Comparison of ENCODE assay signal across 9 cellular contexts in genomic region chr14:104968153-104968527, GRCh38. TPM values are rescaled to one million over a fixed set of nuclear protein-coding genes. Genes with fewer than 3 reads are reported as not detected.
DNase-seq lines count a peak whose midpoint lies in the region; ATAC-seq and TF ChIP-seq lines count a peak whose summit lies in the region.
"Had no signal": no experiment of that assay in that cellular context is flagged by ENCODE, and none has a peak within 500 bp of the region (broad histone marks: within the 10 kb centered on the region; RNA-seq: fewer than 3 reads in every experiment).

No MANE protein-coding gene starts in this region.

- H3K9ac ChIP-seq in smooth muscle cell (ENCODE audit: low read depth), result no peak overlapping the region

- no peak for TF ChIP-seq CTCF in astrocyte of the spinal cord (IDR thresholded peaks at IDR 0.05; ENCODE audit: low read depth, low read length)
- TF ChIP-seq CTCF in smooth muscle cell (IDR thresholded peaks at IDR 0.05; ENCODE audit: borderline replicate concordance, insufficient read depth, poor library complexity, severe bottlenecking), result no peak

- POLR2A ChIA-PET in CD8-positive, alpha-beta memory T cell (lab: Charles Lee), result no interaction called here

- TF ChIP-seq POLR2A in GM18505 (IDR thresholded peaks at IDR 0.05; ENCODE audit: borderline replicate concordance, extremely low read depth, insufficient read depth, insufficient read length), result no peak

- H3K9me3 ChIP-seq in smooth muscle cell (replicated peaks; ENCODE audit: low read depth), result no peaks in the 10 kb centered on the region
- no peaks in the 10 kb centered on the region for H3K9me3 ChIP-seq in CD8-positive, alpha-beta memory T cell (ENCODE audit: low read length)

- H3K4me1 Mint-ChIP-seq in CD8-positive, alpha-beta memory T cell, result no peaks in the 10 kb centered on the region

- H3F3A ChIP-seq in smooth muscle cell (ENCODE audit: low read depth), result no peaks in the 10 kb centered on the region

- DNase-seq in HCEC 1CT, result peak; percentile 58
- peak; percentile 65 for DNase-seq in astrocyte of the spinal cord (ENCODE audit: low read depth, low spot score)
- peak; percentile 75 for DNase-seq in iPS-NIHi11 (ENCODE audit: low spot score)
- peak; percentile 47 for DNase-seq in smooth muscle cell (lab: John Stamatoyannopoulos, UW; ENCODE audit: unreplicated experiment)
- DNase-seq in stimulated activated CD4-positive, alpha-beta T cell treated with anti-CD3 and anti-CD28 coated beads, Interleukin-12 subunit alpha, Interleukin-12 subunit beta, amount 100 ng/mL, for 4 hours, result no peak
- no peak for DNase-seq in SKM-1 treated with dmso at 0.1 percent for 144 hours (lab: John Stamatoyannopoulos, UW; ENCODE audit: unreplicated experiment)
- no peak for DNase-seq in CD8-positive, alpha-beta memory T cell
- DNase-seq: central memory CD4-positive, alpha-beta T cell had no signal

- H3K27me3 Mint-ChIP-seq in CD8-positive, alpha-beta memory T cell, result peaks cover 2 to 16% of the 10 kb centered on the region in 2 donors

- H3K27ac Mint-ChIP-seq in CD8-positive, alpha-beta memory T cell, result no peak overlapping the region

- no peaks in the 10 kb centered on the region for H3K36me3 Mint-ChIP-seq in CD8-positive, alpha-beta memory T cell

- 3% methylated on average over 12 of the region's 12 CpGs for WGBS in smooth muscle cell (ENCODE audit: low lambda C conversion rate)

- H3K4me2 ChIP-seq in smooth muscle cell, result peak overlapping the region; percentile 88

- peaks cover 23% of the 10 kb centered on the region for H3K4me1 ChIP-seq in smooth muscle cell (ENCODE audit: low read depth)
- H3K4me1 ChIP-seq in CD8-positive, alpha-beta memory T cell (ENCODE audit: insufficient read depth, low read length), result no peaks in the 10 kb centered on the region

- H3K4me3 Mint-ChIP-seq in CD8-positive, alpha-beta memory T cell, result no peak overlapping the region

- H3K79me2 ChIP-seq in smooth muscle cell (ENCODE audit: low read depth), result no peaks in the 10 kb centered on the region

- H3K4me3 ChIP-seq in astrocyte of the spinal cord (ENCODE audit: low read depth, low read length) (peak overlapping the region; percentile 46), smooth muscle cell (peak overlapping the region; percentile 36)
- H3K4me3 ChIP-seq in CD8-positive, alpha-beta memory T cell (ENCODE audit: low read length), result no peak overlapping the region

- no peaks in the 10 kb centered on the region for H3K9me3 Mint-ChIP-seq in CD8-positive, alpha-beta memory T cell

- H2AFZ ChIP-seq in smooth muscle cell (ENCODE audit: low read depth), result peak overlapping the region; percentile 73

- CTCF ChIA-PET in CD8-positive, alpha-beta memory T cell (lab: Charles Lee), result interaction anchor here (2.9 kb wide), 1 partner anchor 77 kb away, joined by 10 read pairs; no protein-coding TSS in a partner anchor

- ATAC-seq in GM18505 (IDR thresholded peaks at IDR 0.05; ENCODE audit: unreplicated experiment), result no peak

- no peaks in the 10 kb centered on the region for H3K27me3 ChIP-seq in smooth muscle cell (ENCODE audit: low read depth)
- peaks cover 4% of the 10 kb centered on the region for H3K27me3 ChIP-seq in CD8-positive, alpha-beta memory T cell (ENCODE audit: insufficient read depth, low read length, poor library complexity, severe bottlenecking)

- H3K27ac ChIP-seq in smooth muscle cell (ENCODE audit: low read depth), result peak overlapping the region; percentile 56
- H3K27ac ChIP-seq in CD8-positive, alpha-beta memory T cell (ENCODE audit: low read depth, low read length), result no peak overlapping the region

- in situ Hi-C loops in astrocyte of the spinal cord (cut with HindIII; ENCODE audit: low sequenced_read_pairs), result no loop called here

- H4K20me1 ChIP-seq in smooth muscle cell (ENCODE audit: low read depth), result peaks cover 22% of the 10 kb centered on the region

- no peaks in the 10 kb centered on the region for H3K36me3 ChIP-seq in smooth muscle cell (ENCODE audit: low read depth)
- H3K36me3 ChIP-seq in CD8-positive, alpha-beta memory T cell (ENCODE audit: insufficient read depth, low read length), result no peaks in the 10 kb centered on the region

RNA-seq across cellular contexts. Expression of gene AHNAK2, which starts 10.0 kb away (rescaled TPM):
- 49.7 and 53.8 TPM in 2 replicates for total RNA-seq in smooth muscle cell
- polyA plus RNA-seq in smooth muscle cell, result 10.3 and 26.8 TPM in 2 replicates
- under 1 TPM in 1 of 2 experiments, not detected in 1; 0.04 TPM for total RNA-seq in CD8-positive, alpha-beta memory T cell
- not detected for polyA plus RNA-seq in CD8-positive, alpha-beta memory T cell

RNA-seq across cellular contexts. Expression of gene CLBA1, which starts 17.4 kb away (rescaled TPM):
- total RNA-seq in smooth muscle cell, result 5.0 and 7.4 TPM in 2 replicates
- 8.1 and 8.7 TPM in 2 replicates for polyA plus RNA-seq in smooth muscle cell
- 1 to 10 TPM; 3.8 to 3.9 TPM for total RNA-seq in CD8-positive, alpha-beta memory T cell
- 0.32 TPM for polyA plus RNA-seq in CD8-positive, alpha-beta memory T cell

RNA-seq across cellular contexts. Expression of gene PLD4, which starts 43.5 kb away (rescaled TPM):
- total RNA-seq in smooth muscle cell, result 0.09 TPM in 1 of 2 replicates, not detected in the other
- polyA plus RNA-seq in smooth muscle cell, result 0.06 and 2.5 TPM in 2 replicates
- total RNA-seq in CD8-positive, alpha-beta memory T cell, result under 1 TPM in 1 of 2 experiments, not detected in 1; 0.04 TPM
- not detected for polyA plus RNA-seq in CD8-positive, alpha-beta memory T cell

RNA-seq across cellular contexts. Expression of gene CDCA4, which starts 52.7 kb away (rescaled TPM):
- 15.1 and 16.4 TPM in 2 replicates for total RNA-seq in smooth muscle cell
- 19.8 and 23.5 TPM in 2 replicates for polyA plus RNA-seq in smooth muscle cell
- 10 to 100 TPM; 73.0 to 76.7 TPM for total RNA-seq in CD8-positive, alpha-beta memory T cell
- 23.8 TPM for polyA plus RNA-seq in CD8-positive, alpha-beta memory T cell

Comparison
In these comparisons a context has a peak if more than half of its experiments do, and no peak if none do; other contexts are left out.
1. DNase-seq: peak in HCEC 1CT (single experiment), astrocyte of the spinal cord (single experiment), iPS-NIHi11 (single experiment) and smooth muscle cell (single experiment); none in stimulated activated CD4-positive, alpha-beta T cell treated with anti-CD3 and anti-CD28 coated beads, Interleukin-12 subunit alpha, Interleukin-12 subunit beta, amount 100 ng/mL, for 4 hours (single experiment), SKM-1 treated with dmso at 0.1 percent for 144 hours (single experiment) and CD8-positive, alpha-beta memory T cell (0 of 5).
2. RNA of gene AHNAK2, which starts 10.0 kb away (total RNA-seq): 49.7 to 53.8 TPM in smooth muscle cell; 0.04 TPM in CD8-positive, alpha-beta memory T cell; every median in the first group is over 10 times any median in the second.